Comparison of ENCODE assay signal across 14 cellular contexts in the genomic region with DNA sequence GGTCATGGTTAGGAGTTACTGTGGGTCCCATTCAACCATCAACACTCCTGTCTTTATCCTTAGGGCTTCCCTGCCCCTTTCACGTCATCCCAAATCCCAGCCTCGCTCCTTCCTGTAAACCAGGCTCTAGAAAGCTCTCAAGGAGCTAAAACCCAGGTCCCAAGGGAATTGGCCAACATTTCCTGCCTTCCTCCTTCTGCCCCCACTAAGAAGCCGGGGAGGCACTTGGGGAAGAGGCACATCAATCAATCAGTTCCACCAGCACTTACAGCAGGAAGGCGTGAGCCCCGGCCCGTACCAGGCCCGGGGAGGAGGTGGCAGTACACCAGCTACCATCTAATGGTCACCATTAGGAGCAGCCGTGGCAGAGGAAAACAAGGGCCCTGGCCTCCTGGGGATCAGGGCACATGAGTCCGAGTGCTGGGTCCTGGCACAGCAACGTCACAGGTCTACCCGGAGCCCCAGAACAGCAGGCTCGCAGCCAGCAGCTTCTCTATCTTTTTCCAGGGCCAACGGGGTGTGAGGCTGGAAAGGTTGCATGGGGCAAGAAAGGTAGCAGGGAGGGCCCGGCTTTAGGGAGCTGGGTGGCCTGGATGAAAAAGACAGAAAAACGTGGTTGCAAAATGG.
DNase-seq lines count a peak whose midpoint lies in the region; ATAC-seq and TF ChIP-seq lines count a peak whose summit lies in the region.
"Had no signal": no experiment of that assay in that cellular context is flagged by ENCODE, and none has a peak within 500 bp of the region (broad histone marks: within the 10 kb centered on the region; RNA-seq: fewer than 3 reads in every experiment).

No MANE protein-coding gene starts in this region.

- no peak overlapping the region for H3T11ph ChIP-seq in H9 (ENCODE audit: low read length)

- no peak overlapping the region for H3K4ac ChIP-seq in H9 (ENCODE audit: low read depth, low read length)

- no peak overlapping the region for H2BK5ac ChIP-seq in H9 (ENCODE audit: insufficient read length, low read length)

- H3K79me1 ChIP-seq in H9 (ENCODE audit: insufficient read depth, low read depth, low read length, poor library complexity, severe bottlenecking): no peaks in the 10 kb centered on the region

- H2BK120ac ChIP-seq in H9 (ENCODE audit: low read depth, low read length, poor library complexity, severe bottlenecking): no peak overlapping the region

- no peak overlapping the region for H2BK20ac ChIP-seq in H9 (ENCODE audit: low read depth, low read length, poor library complexity, severe bottlenecking)

- no peak overlapping the region for H2BK12ac ChIP-seq in H9 (ENCODE audit: insufficient read length, low read depth, low read length)

- no peaks in the 10 kb centered on the region for H4K20me1 ChIP-seq in H9 (ENCODE audit: control insufficient read depth, insufficient read depth, insufficient read length)

- H3K27ac Mint-ChIP-seq in H9: peak overlapping the region in 1 of 3 experiments; percentile 70; a peak in 1 of 7 replicates

- H3K4me1 Mint-ChIP-seq in H9: peaks cover 19 to 32% of the 10 kb centered on the region in 2 experiments

- H3K36me3 ChIP-seq in ascending aorta: no peaks in the 10 kb centered on the region
- H3K36me3 ChIP-seq in lower lobe of right lung: no peaks in the 10 kb centered on the region
- H3K36me3 ChIP-seq: adrenal gland had no signal

- WGBS in H9 (ENCODE audit: extremely low coverage, insufficient read length, low lambda C conversion rate): no CpG with 5 or more reads among the region's 15 CpGs

- no peak for ATAC-seq in lower lobe of right lung
- no peak for ATAC-seq in HG02885 (IDR thresholded peaks at IDR 0.05; ENCODE audit: poor library complexity, unreplicated experiment)
- ATAC-seq: GM12878 had no signal

- no peak overlapping the region for H2AFZ ChIP-seq in H9 (ENCODE audit: low read length)

- no peak overlapping the region for H4K91ac ChIP-seq in H9 (ENCODE audit: insufficient read length, low read depth, low read length)

- H3K4me3 ChIP-seq in ascending aorta (no peak overlapping the region), lower lobe of right lung (no peak overlapping the region)
- H3K4me3 ChIP-seq: adrenal gland, GM12878, skin epidermis had no signal

- H3K79me2 ChIP-seq in H9 (ENCODE audit: insufficient read depth, low read length): no peaks in the 10 kb centered on the region

- 0 out of 2 replicates have a peak, but pooled peaks cover 4% of the 10 kb centered on the region for H3K4me1 ChIP-seq in H9 (ENCODE audit: insufficient read depth, low read length)
- peaks cover 9 to 47% of the 10 kb centered on the region in 2 donors for H3K4me1 ChIP-seq in ascending aorta
- H3K4me1 ChIP-seq in lower lobe of right lung: peaks cover 94% of the 10 kb centered on the region

- H3K36me3 Mint-ChIP-seq in H9 (ENCODE audit: insufficient read depth in 1 of 3, low read depth in 3 of 3): no peaks in the 10 kb centered on the region

- intact Hi-C loops in ascending aorta (cut with DNase I) (loop anchor here (1.0 kb wide), 1 partner anchor 22 kb away; no protein-coding TSS in a partner anchor), lower lobe of right lung (cut with DNase I) (no loop called here)

- H2AK5ac ChIP-seq in H9 (ENCODE audit: insufficient read length, low read length): no peak overlapping the region

- H3K9me3 ChIP-seq in H9 (ENCODE audit: control insufficient read depth, low read depth, low read length): no peaks in the 10 kb centered on the region
- no peaks in the 10 kb centered on the region for H3K9me3 ChIP-seq in ascending aorta
- H3K9me3 ChIP-seq in lower lobe of right lung: no peaks in the 10 kb centered on the region
- H3K9me3 ChIP-seq: adrenal gland had no signal

- peaks cover 9% of the 10 kb centered on the region for H3K27me3 Mint-ChIP-seq in H9 (ENCODE audit: low read depth)
- H3K27me3 Mint-ChIP-seq: IgD-negative memory B cell had no signal

- H3K4me3 Mint-ChIP-seq in H9: no peak overlapping the region
- H3K4me3 Mint-ChIP-seq: IgD-negative memory B cell had no signal

- H3K23me2 ChIP-seq in H9 (ENCODE audit: insufficient read length, low read depth, low read length, poor library complexity, severe bottlenecking): no peaks in the 10 kb centered on the region

- no peak overlapping the region for H4K5ac ChIP-seq in H9 (ENCODE audit: insufficient read length, low read depth, low read length)

- no peak overlapping the region for H3K4me2 ChIP-seq in H9 (ENCODE audit: insufficient read depth, insufficient read length, low read length)

- no peak overlapping the region for H3K23ac ChIP-seq in H9 (ENCODE audit: insufficient read length, low read depth, low read length)

- TF ChIP-seq CTCF in H9 (conservative IDR thresholded peaks at IDR 0.05): no peak
- TF ChIP-seq CTCF in ascending aorta (IDR thresholded peaks at IDR 0.05): no peak
- no peak for TF ChIP-seq CTCF in lower lobe of right lung (IDR thresholded peaks at IDR 0.05)

- H3K27me3 ChIP-seq in H9 (ENCODE audit: insufficient read depth, low read length) (no peaks in the 10 kb centered on the region), ascending aorta (no peaks in the 10 kb centered on the region), lower lobe of right lung (ENCODE audit: low read depth) (no peaks in the 10 kb centered on the region)
- H3K27me3 ChIP-seq: adrenal gland had no signal

- DNase-seq in H9 (no peak), ascending aorta (ENCODE audit: low spot score in 2 of 2) (no peak), lower lobe of right lung (no peak), stromal cell of bone marrow (ENCODE audit: low read depth) (peak; percentile 26), DMS114 treated with DMSO at 0.1 percent for 48 hours (lab: John Stamatoyannopoulos, UW; ENCODE audit: unreplicated experiment) (no peak), pons (ENCODE audit: low spot score) (no peak)
- DNase-seq: effector CD8-positive, alpha-beta T cell; midbrain; NCI-H2107 had no signal

- H3K9ac ChIP-seq in H9 (ENCODE audit: extremely low read depth, insufficient read length, low read length): no peak overlapping the region

- peak overlapping the region; percentile 72; the same call in 1 of the 2 replicates for H3K14ac ChIP-seq in H9 (ENCODE audit: insufficient read depth, low read length)

- H2BK15ac ChIP-seq in H9 (ENCODE audit: low read depth, low read length): no peak overlapping the region

- H3K18ac ChIP-seq in H9 (ENCODE audit: insufficient read length, low read depth, low read length): no peak overlapping the region

- H3K27ac ChIP-seq in H9 (ENCODE audit: insufficient read length, low read depth, low read length): no peak overlapping the region
- H3K27ac ChIP-seq in ascending aorta: peak overlapping the region; percentile 2 to 41
- H3K27ac ChIP-seq in lower lobe of right lung: peak overlapping the region; percentile 80

- no peaks in the 10 kb centered on the region; a peak in 1 of 5 replicates for H3K9me3 Mint-ChIP-seq in H9
- H3K9me3 Mint-ChIP-seq: IgD-negative memory B cell had no signal

- no peak overlapping the region for H4K8ac ChIP-seq in H9 (replicated peaks; ENCODE audit: insufficient read length, low read depth, low read length)

- H3K56ac ChIP-seq in H9 (ENCODE audit: insufficient read length, low read depth, low read length): no peak overlapping the region
